In genomic region chr1:118304722-118305344, GRCh38 we compare ENCODE assay signal across 1 cellular context.
TF ChIP-seq lines count a peak whose summit lies in the region.

No MANE protein-coding gene starts in this region.

TF ChIP-seq in Ishikawa, 13 proteins besides CTCF, POLR2A, EP300 and RAD21 (continued from another document):
- TF ChIP-seq MAX (IDR thresholded peaks at IDR 0.05) (no peak), ZBTB7A (IDR thresholded peaks at IDR 0.05; ENCODE audit: low read depth) (no peak), TCF12 (IDR thresholded peaks at IDR 0.05; ENCODE audit: low read depth) (no peak), CEBPB (IDR thresholded peaks at IDR 0.05) (no peak), CREB1 (IDR thresholded peaks at IDR 0.05; ENCODE audit: low read depth) (no peak)
